ENCODE assay signal across 1 cellular context in the genomic region with DNA sequence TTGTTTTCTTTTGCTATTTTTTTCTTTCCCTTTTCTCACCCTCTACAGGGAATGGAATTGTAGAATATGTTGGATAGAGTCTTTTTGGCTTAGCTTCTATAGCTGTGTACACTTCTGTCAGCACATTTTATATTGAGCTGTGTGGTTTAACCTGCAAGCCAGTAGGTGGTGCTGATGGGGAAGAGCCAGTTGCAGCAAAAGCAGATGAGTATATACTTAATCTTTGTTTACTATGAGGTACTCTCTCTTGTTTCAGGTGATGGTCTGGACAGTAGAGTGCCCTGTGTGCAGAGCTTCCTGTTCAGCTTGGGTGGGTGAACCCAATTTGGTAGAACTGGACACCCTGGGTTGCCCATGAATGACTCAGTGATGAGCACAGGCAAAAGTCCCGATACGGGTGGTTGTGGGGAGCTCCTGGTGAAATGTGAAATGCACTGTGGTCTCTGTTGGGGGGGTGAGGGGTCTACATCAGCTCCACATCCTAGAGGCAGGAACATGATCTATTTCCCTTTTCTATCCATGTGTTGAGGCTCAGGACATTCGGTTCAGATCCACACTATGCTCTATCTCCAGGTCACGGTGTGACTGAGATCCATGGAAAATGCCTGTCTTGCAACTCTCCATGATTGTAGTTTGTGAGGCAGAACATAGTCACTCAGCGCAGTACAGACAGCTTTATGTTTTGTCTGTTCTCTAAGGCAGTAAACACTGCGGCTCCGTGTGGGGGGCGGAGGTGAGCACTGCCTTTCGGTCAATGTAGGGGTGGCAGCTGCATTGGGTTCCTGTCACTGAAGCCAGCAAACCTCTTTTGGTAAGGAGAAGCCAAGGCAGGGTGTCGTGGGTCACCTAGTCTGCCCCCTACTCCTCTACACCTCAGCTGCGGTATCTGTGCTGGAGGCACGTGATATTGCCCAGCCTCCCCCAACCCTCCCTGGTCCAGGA.
TF ChIP-seq lines count a peak whose summit lies in the region.

No MANE protein-coding gene starts in this region.

TF ChIP-seq in GM23338, 12 proteins besides CTCF, POLR2A, EP300 and RAD21 (continued from another document):
- TF ChIP-seq, protein P1, sequence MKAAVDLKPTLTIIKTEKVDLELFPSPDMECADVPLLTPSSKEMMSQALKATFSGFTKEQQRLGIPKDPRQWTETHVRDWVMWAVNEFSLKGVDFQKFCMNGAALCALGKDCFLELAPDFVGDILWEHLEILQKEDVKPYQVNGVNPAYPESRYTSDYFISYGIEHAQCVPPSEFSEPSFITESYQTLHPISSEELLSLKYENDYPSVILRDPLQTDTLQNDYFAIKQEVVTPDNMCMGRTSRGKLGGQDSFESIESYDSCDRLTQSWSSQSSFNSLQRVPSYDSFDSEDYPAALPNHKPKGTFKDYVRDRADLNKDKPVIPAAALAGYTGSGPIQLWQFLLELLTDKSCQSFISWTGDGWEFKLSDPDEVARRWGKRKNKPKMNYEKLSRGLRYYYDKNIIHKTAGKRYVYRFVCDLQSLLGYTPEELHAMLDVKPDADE (IDR thresholded peaks at IDR 0.05) = no peak
- TF ChIP-seq EZH2phosphoT487 (IDR thresholded peaks at IDR 0.05; ENCODE audit: unreplicated experiment) (no peak), STAT1 (IDR thresholded peaks at IDR 0.05; ENCODE audit: unreplicated experiment) (no peak), JUNB (IDR thresholded peaks at IDR 0.05; ENCODE audit: unreplicated experiment) (no peak), EZH2 (IDR thresholded peaks at IDR 0.05; ENCODE audit: low read depth, unreplicated experiment) (no peak), NANOG (IDR thresholded peaks at IDR 0.05; ENCODE audit: borderline replicate concordance) (no peak), ZNF114 (CRISPR knock-in tag; IDR thresholded peaks at IDR 0.05) (no peak)
- TF ChIP-seq, protein P2, sequence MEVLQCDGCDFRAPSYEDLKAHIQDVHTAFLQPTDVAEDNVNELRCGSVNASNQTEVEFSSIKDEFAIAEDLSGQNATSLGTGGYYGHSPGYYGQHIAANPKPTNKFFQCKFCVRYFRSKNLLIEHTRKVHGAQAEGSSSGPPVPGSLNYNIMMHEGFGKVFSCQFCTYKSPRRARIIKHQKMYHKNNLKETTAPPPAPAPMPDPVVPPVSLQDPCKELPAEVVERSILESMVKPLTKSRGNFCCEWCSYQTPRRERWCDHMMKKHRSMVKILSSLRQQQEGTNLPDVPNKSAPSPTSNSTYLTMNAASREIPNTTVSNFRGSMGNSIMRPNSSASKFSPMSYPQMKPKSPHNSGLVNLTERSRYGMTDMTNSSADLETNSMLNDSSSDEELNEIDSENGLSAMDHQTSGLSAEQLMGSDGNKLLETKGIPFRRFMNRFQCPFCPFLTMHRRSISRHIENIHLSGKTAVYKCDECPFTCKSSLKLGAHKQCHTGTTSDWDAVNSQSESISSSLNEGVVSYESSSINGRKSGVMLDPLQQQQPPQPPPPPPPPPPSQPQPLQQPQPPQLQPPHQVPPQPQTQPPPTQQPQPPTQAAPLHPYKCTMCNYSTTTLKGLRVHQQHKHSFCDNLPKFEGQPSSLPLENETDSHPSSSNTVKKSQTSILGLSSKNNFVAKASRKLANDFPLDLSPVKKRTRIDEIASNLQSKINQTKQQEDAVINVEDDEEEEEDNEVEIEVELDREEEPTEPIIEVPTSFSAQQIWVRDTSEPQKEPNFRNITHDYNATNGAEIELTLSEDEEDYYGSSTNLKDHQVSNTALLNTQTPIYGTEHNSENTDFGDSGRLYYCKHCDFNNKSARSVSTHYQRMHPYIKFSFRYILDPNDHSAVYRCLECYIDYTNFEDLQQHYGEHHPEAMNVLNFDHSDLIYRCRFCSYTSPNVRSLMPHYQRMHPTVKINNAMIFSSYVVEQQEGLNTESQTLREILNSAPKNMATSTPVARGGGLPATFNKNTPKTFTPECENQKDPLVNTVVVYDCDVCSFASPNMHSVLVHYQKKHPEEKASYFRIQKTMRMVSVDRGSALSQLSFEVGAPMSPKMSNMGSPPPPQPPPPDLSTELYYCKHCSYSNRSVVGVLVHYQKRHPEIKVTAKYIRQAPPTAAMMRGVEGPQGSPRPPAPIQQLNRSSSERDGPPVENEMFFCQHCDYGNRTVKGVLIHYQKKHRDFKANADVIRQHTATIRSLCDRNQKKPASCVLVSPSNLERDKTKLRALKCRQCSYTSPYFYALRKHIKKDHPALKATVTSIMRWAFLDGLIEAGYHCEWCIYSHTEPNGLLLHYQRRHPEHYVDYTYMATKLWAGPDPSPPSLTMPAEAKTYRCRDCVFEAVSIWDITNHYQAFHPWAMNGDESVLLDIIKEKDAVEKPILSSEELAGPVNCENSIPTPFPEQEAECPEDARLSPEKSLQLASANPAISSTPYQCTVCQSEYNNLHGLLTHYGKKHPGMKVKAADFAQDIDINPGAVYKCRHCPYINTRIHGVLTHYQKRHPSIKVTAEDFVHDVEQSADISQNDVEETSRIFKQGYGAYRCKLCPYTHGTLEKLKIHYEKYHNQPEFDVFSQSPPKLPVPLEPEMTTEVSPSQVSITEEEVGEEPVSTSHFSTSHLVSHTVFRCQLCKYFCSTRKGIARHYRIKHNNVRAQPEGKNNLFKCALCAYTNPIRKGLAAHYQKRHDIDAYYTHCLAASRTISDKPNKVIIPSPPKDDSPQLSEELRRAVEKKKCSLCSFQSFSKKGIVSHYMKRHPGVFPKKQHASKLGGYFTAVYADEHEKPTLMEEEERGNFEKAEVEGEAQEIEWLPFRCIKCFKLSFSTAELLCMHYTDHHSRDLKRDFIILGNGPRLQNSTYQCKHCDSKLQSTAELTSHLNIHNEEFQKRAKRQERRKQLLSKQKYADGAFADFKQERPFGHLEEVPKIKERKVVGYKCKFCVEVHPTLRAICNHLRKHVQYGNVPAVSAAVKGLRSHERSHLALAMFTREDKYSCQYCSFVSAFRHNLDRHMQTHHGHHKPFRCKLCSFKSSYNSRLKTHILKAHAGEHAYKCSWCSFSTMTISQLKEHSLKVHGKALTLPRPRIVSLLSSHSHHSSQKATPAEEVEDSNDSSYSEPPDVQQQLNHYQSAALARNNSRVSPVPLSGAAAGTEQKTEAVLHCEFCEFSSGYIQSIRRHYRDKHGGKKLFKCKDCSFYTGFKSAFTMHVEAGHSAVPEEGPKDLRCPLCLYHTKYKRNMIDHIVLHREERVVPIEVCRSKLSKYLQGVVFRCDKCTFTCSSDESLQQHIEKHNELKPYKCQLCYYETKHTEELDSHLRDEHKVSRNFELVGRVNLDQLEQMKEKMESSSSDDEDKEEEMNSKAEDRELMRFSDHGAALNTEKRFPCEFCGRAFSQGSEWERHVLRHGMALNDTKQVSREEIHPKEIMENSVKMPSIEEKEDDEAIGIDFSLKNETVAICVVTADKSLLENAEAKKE (CRISPR knock-in tag; IDR thresholded peaks at IDR 0.05) = no peak
TF ChIP-seq in GM23338: peak in this region for 0.
